28 cellular contexts compared by ENCODE assay signal in the genomic region with DNA sequence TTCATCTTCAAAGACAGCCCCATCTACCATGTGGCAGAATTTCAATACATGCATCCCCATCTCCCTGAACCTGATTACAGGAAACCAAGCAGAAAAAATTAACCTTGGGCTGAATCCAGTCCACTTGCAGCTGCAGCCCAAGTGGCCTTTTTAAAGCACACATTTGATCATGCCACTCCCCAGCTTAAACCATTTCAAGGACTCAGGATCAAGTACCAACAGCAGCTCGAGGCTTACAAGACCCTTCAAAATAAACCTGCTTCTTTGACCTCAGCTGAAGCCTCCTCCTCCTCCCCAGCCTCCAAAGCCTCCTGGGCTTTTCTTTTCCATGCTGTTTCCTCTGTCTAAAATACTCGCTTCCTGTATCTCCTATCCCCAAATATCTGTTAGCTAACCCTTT. TPM values are rescaled to one million over a fixed set of nuclear protein-coding genes. Genes with fewer than 3 reads are reported as not detected.
"Had no signal": no experiment of that assay in that cellular context is flagged by ENCODE, and none has a peak within 500 bp of the region (broad histone marks: within the 10 kb centered on the region; RNA-seq: fewer than 3 reads in every experiment).

No MANE protein-coding gene starts in this region.

- H3K9me3 ChIP-seq: ascending aorta had no signal

- H3K27me3 ChIP-seq: ascending aorta, cardiac muscle cell had no signal

- H3K27ac ChIP-seq: ascending aorta, cardiac muscle cell, KMS-11, PC-9, WERI-Rb-1 had no signal

- DNase-seq: activated CD4-positive, alpha-beta memory T cell treated with anti-CD3 and anti-CD28 coated beads, Interleukin-2, amount 10 ng/mL, durations not matched to agents 7 days and 5 days; activated CD4-positive, alpha-beta T cell treated with anti-CD3 and anti-CD28 coated beads for 1 hour; activated CD4-positive, alpha-beta T cell treated with anti-CD3 and anti-CD28 coated beads for 48 hours; activated CD4-positive, CD25-positive, alpha-beta regulatory T cell; activated CD8-positive, alpha-beta memory T cell treated with anti-CD3 and anti-CD28 coated beads for 24 hours; activated gamma-delta T cell; activated naive CD4-positive, alpha-beta T cell treated with Interleukin-2 at 50 U/mL for 16 hours; activated naive CD8-positive, alpha-beta T cell treated with anti-CD3 and anti-CD28 coated beads, Interleukin-2, amount 10 ng/mL, durations not matched to agents 7 days and 5 days; activated T-cell treated with anti-CD3 and anti-CD28 coated beads, Interleukin-2, amount 50 U/mL, for 1 hour; amygdala; cortex of kidney; MM.1S; MV-4-11; NCI-H1092; NCI-H146; NCI-H1930; NCI-H2107; NCI-H226; PC-9; Right ventricle myocardium superior; T1000; WERI-Rb-1 had no signal

- H3K4me1 ChIP-seq: ascending aorta had no signal

- H3K4me3 ChIP-seq: ascending aorta, cardiac muscle cell, PC-9 had no signal

- H3K36me3 ChIP-seq: ascending aorta, cardiac muscle cell, WERI-Rb-1 had no signal

RNA-seq across cellular contexts. Expression of gene KIT, which starts 50.7 kb away (rescaled TPM):
- total RNA-seq: ascending aorta, LHCN-M2, NCI-H460, OCI-LY7, PC-9 had no signal
